Comparison of ENCODE assay signal across 1 cellular context in the genomic region with DNA sequence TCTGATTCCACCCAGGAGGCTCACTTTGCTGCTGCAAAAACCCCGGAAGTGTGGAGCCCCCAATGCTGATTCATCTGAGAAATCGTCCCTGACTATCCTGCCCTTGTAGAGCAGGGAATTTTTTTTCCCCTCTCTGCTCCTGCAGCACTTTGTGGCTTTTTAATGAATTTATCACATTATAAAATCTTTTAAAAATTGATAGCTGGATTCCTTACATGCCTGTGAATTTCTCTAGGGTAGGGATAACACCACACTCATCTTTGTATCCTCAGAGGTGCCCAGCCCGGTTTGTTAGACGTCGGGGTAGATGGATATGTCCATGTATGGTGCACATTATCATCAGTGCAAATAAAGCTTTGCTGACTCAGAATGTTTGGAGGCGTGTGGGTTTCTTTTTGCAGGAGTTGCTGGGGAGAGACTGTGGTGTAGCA.
TF ChIP-seq lines count a peak whose summit lies in the region.

No MANE protein-coding gene starts in this region.

TF ChIP-seq in SK-N-SH treated with all-trans-retinoic acid at 6 μM for 48 hours, 23 proteins besides CTCF, POLR2A, EP300 and RAD21 (continued from another document):
- TF ChIP-seq ZFP30 (CRISPR knock-in tag; IDR thresholded peaks at IDR 0.05) (no peak), ZFP3 (CRISPR knock-in tag; IDR thresholded peaks at IDR 0.05) (0 out of 2 replicates have a peak, but pooled peaks have one; percentile 42)
